ENCODE assay signal across 16 cellular contexts in genomic region chr22:25892678-25893077, GRCh38.
"Had no signal": no experiment of that assay in that cellular context is flagged by ENCODE, and none has a peak within 500 bp of the region (broad histone marks: within the 10 kb centered on the region; RNA-seq: fewer than 3 reads in every experiment).

No MANE protein-coding gene starts in this region.

- H3K9ac ChIP-seq: parathyroid adenoma had no signal

- H3K27ac ChIP-seq: ascending aorta, esophagus squamous epithelium, parathyroid adenoma, testis had no signal

- ATAC-seq: activated naive CD8-positive, alpha-beta T cell treated with anti-CD3 and anti-CD28 coated beads, Interleukin-2, amount 50 U/mL, for 24 hours; activated T-cell treated with anti-CD3 and anti-CD28 coated beads, Interleukin-2, amount 50 U/mL, for 72 hours; left colon; stimulated activated naive CD8-positive, alpha-beta T cell treated with anti-CD3 and anti-CD28 coated beads, Interleukin-15, amount 100 ng/mL, for 72 hours had no signal

- H2AFZ ChIP-seq: parathyroid adenoma had no signal

- H3K4me1 Mint-ChIP-seq: activated CD4-positive, alpha-beta memory T cell treated with anti-CD3 and anti-CD28 coated beads, Interleukin-2, amount 10 ng/mL, durations not matched to agents 7 days and 5 days; activated naive CD8-positive, alpha-beta T cell treated with anti-CD3 and anti-CD28 coated beads, Interleukin-2, amount 50 U/mL, for 24 hours; naive B cell; stimulated activated naive CD8-positive, alpha-beta T cell treated with anti-CD3 and anti-CD28 coated beads, Interleukin-15, amount 100 ng/mL, for 72 hours had no signal

- H3K27ac Mint-ChIP-seq: activated CD4-positive, alpha-beta memory T cell treated with anti-CD3 and anti-CD28 coated beads, Interleukin-2, amount 10 ng/mL, durations not matched to agents 7 days and 5 days; activated naive CD8-positive, alpha-beta T cell treated with anti-CD3 and anti-CD28 coated beads, Interleukin-2, amount 50 U/mL, for 24 hours; activated T-cell treated with anti-CD3 and anti-CD28 coated beads, Interleukin-2, amount 50 U/mL, for 72 hours; stimulated activated naive CD8-positive, alpha-beta T cell treated with anti-CD3 and anti-CD28 coated beads, Interleukin-15, amount 100 ng/mL, for 72 hours had no signal

- H3K27me3 ChIP-seq: ascending aorta, testis had no signal

- H3K4me1 ChIP-seq: ascending aorta, esophagus squamous epithelium, parathyroid adenoma, testis had no signal

- DNase-seq: activated CD4-positive, alpha-beta memory T cell treated with anti-CD3 and anti-CD28 coated beads, Interleukin-2, amount 10 ng/mL, durations not matched to agents 7 days and 5 days; activated naive CD4-positive, alpha-beta T cell; activated naive CD8-positive, alpha-beta T cell treated with anti-CD3 and anti-CD28 coated beads, Interleukin-2, amount 50 U/mL, for 24 hours; activated T-cell treated with anti-CD3 and anti-CD28 coated beads, Interleukin-2, amount 50 U/mL, for 72 hours; esophagus squamous epithelium; foreskin fibroblast; left colon; naive B cell; retina; stimulated activated CD4-positive, alpha-beta T cell treated with anti-CD3 and anti-CD28 coated beads, Interleukin-15, amount 100 ng/mL, for 24 hours; stimulated activated CD4-positive, alpha-beta T cell treated with anti-CD3 and anti-CD28 coated beads, Interleukin-4, amount 100 ng/mL, for 24 hours; stimulated activated naive CD8-positive, alpha-beta T cell treated with anti-CD3 and anti-CD28 coated beads, Interleukin-15, amount 100 ng/mL, for 72 hours; testis had no signal

- H3K79me2 ChIP-seq: parathyroid adenoma had no signal

- H3K4me3 ChIP-seq: ascending aorta, esophagus squamous epithelium, testis had no signal

- H3K9me3 ChIP-seq: ascending aorta, esophagus squamous epithelium, testis had no signal

- H3K36me3 Mint-ChIP-seq: naive B cell had no signal

- H3K4me3 Mint-ChIP-seq: activated CD4-positive, alpha-beta memory T cell treated with anti-CD3 and anti-CD28 coated beads, Interleukin-2, amount 10 ng/mL, durations not matched to agents 7 days and 5 days; activated naive CD8-positive, alpha-beta T cell treated with anti-CD3 and anti-CD28 coated beads, Interleukin-2, amount 50 U/mL, for 24 hours; activated T-cell treated with anti-CD3 and anti-CD28 coated beads, Interleukin-2, amount 50 U/mL, for 72 hours; naive B cell; stimulated activated naive CD8-positive, alpha-beta T cell treated with anti-CD3 and anti-CD28 coated beads, Interleukin-15, amount 100 ng/mL, for 72 hours had no signal

- FAIRE-seq: bronchial epithelial cell had no signal

- H3K9me3 Mint-ChIP-seq: activated CD4-positive, alpha-beta memory T cell treated with anti-CD3 and anti-CD28 coated beads, Interleukin-2, amount 10 ng/mL, durations not matched to agents 7 days and 5 days; activated naive CD8-positive, alpha-beta T cell treated with anti-CD3 and anti-CD28 coated beads, Interleukin-2, amount 50 U/mL, for 24 hours; activated T-cell treated with anti-CD3 and anti-CD28 coated beads, Interleukin-2, amount 50 U/mL, for 72 hours; stimulated activated naive CD8-positive, alpha-beta T cell treated with anti-CD3 and anti-CD28 coated beads, Interleukin-15, amount 100 ng/mL, for 72 hours had no signal

- H3K36me3 ChIP-seq: esophagus squamous epithelium had no signal
